9 cellular contexts compared by ENCODE assay signal in the genomic region with DNA sequence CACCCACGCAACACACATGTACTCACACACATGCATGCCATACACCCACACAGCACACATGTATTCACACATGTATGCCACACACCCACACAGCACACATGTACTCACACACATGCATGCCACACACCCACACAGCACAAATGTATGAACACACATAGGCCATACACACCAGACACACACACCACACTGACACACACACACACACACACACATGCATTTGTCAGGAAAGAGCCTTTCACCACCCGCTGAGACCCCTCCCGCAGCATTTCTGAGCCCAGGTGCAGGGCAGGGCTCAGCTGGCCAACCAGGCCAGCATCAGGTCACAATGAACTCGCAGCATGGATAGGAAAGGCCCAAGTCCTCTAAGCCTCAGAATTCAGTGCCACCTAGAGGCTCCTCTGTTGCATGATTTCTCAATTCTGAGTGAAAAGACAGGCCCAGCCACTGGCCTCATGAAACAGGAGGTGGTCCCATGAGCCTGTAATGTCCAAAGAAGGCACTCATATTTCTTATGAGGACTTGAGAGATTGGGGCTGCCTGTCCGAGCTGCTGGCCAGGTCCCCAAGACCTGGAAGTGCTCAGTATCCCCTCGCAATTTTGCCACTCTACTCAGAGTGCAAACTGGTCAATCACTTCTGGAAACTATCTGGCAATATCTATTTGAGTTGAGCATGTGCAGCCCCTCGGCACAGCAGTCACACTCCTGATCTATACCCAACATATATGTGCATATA. TPM values are rescaled to one million over a fixed set of nuclear protein-coding genes. Genes with fewer than 3 reads are reported as not detected.
DNase-seq lines count a peak whose midpoint lies in the region; ATAC-seq lines count a peak whose summit lies in the region.
"Had no signal": no experiment of that assay in that cellular context is flagged by ENCODE, and none has a peak within 500 bp of the region (broad histone marks: within the 10 kb centered on the region; RNA-seq: fewer than 3 reads in every experiment).

No MANE protein-coding gene starts in this region.

- no peaks in the 10 kb centered on the region for H3K4me1 Mint-ChIP-seq in activated CD4-positive, alpha-beta memory T cell treated with anti-CD3 and anti-CD28 coated beads for 36 hours (ENCODE audit: low read depth)
- H3K4me1 Mint-ChIP-seq in activated CD4-positive, alpha-beta memory T cell treated with anti-CD3 and anti-CD28 coated beads, Interleukin-2, amount 10 ng/mL, durations not matched to agents 7 days and 5 days, result peaks cover 7% of the 10 kb centered on the region
- no peaks in the 10 kb centered on the region for H3K4me1 Mint-ChIP-seq in activated naive CD8-positive, alpha-beta T cell treated with anti-CD3 and anti-CD28 coated beads for 36 hours

- H3K4me3 Mint-ChIP-seq in activated CD4-positive, alpha-beta memory T cell treated with anti-CD3 and anti-CD28 coated beads for 36 hours, result no peak overlapping the region
- no peak overlapping the region for H3K4me3 Mint-ChIP-seq in activated CD4-positive, alpha-beta memory T cell treated with anti-CD3 and anti-CD28 coated beads, Interleukin-2, amount 10 ng/mL, durations not matched to agents 7 days and 5 days
- no peak overlapping the region for H3K4me3 Mint-ChIP-seq in activated naive CD8-positive, alpha-beta T cell treated with anti-CD3 and anti-CD28 coated beads for 36 hours
- H3K4me3 Mint-ChIP-seq: CD4-positive, CD25-positive, alpha-beta regulatory T cell had no signal

- POLR2A ChIA-PET in activated CD4-positive, alpha-beta memory T cell treated with anti-CD3 and anti-CD28 coated beads for 36 hours (lab: Charles Lee), result no interaction called here
- POLR2A ChIA-PET in activated CD4-positive, alpha-beta memory T cell treated with anti-CD3 and anti-CD28 coated beads, Interleukin-2, amount 10 ng/mL, durations not matched to agents 7 days and 5 days (lab: Charles Lee), result no interaction called here

- H3K9me3 Mint-ChIP-seq in activated CD4-positive, alpha-beta memory T cell treated with anti-CD3 and anti-CD28 coated beads for 36 hours, result peaks cover 11% of the 10 kb centered on the region
- no peaks in the 10 kb centered on the region for H3K9me3 Mint-ChIP-seq in activated CD4-positive, alpha-beta memory T cell treated with anti-CD3 and anti-CD28 coated beads, Interleukin-2, amount 10 ng/mL, durations not matched to agents 7 days and 5 days
- H3K9me3 Mint-ChIP-seq in activated naive CD8-positive, alpha-beta T cell treated with anti-CD3 and anti-CD28 coated beads for 36 hours, result peaks cover 6% of the 10 kb centered on the region

- CTCF ChIA-PET in activated CD4-positive, alpha-beta memory T cell treated with anti-CD3 and anti-CD28 coated beads for 36 hours (lab: Charles Lee), result interaction anchor here (1.7 kb wide), 1 partner anchor 12 kb away, joined by 4 read pairs; no protein-coding TSS in a partner anchor
- CTCF ChIA-PET in activated CD4-positive, alpha-beta memory T cell treated with anti-CD3 and anti-CD28 coated beads, Interleukin-2, amount 10 ng/mL, durations not matched to agents 7 days and 5 days (lab: Charles Lee), result interaction anchor here (1.5 kb wide), 1 partner anchor 457 kb away, joined by 4 read pairs; no protein-coding TSS in a partner anchor

- H3K27ac Mint-ChIP-seq in activated CD4-positive, alpha-beta memory T cell treated with anti-CD3 and anti-CD28 coated beads for 36 hours, result no peak overlapping the region
- H3K27ac Mint-ChIP-seq in activated CD4-positive, alpha-beta memory T cell treated with anti-CD3 and anti-CD28 coated beads, Interleukin-2, amount 10 ng/mL, durations not matched to agents 7 days and 5 days, result no peak overlapping the region
- H3K27ac Mint-ChIP-seq in activated naive CD8-positive, alpha-beta T cell treated with anti-CD3 and anti-CD28 coated beads for 36 hours, result no peak overlapping the region
- H3K27ac Mint-ChIP-seq: CD4-positive, CD25-positive, alpha-beta regulatory T cell had no signal

- H3K36me3 Mint-ChIP-seq in activated CD4-positive, alpha-beta memory T cell treated with anti-CD3 and anti-CD28 coated beads for 36 hours, result no peaks in the 10 kb centered on the region
- no peaks in the 10 kb centered on the region for H3K36me3 Mint-ChIP-seq in activated CD4-positive, alpha-beta memory T cell treated with anti-CD3 and anti-CD28 coated beads, Interleukin-2, amount 10 ng/mL, durations not matched to agents 7 days and 5 days (ENCODE audit: low read depth)
- H3K36me3 Mint-ChIP-seq in activated naive CD8-positive, alpha-beta T cell treated with anti-CD3 and anti-CD28 coated beads for 36 hours, result peaks cover 4% of the 10 kb centered on the region
- H3K36me3 Mint-ChIP-seq: CD4-positive, CD25-positive, alpha-beta regulatory T cell had no signal

- intact Hi-C loops in activated CD4-positive, alpha-beta memory T cell treated with anti-CD3 and anti-CD28 coated beads for 36 hours (cut with micrococcal nuclease), result loop anchor here (1.0 kb wide), 1 partner anchor 392 kb away; no protein-coding TSS in a partner anchor

- peak; percentile 15 for DNase-seq in activated CD4-positive, alpha-beta memory T cell treated with anti-CD3 and anti-CD28 coated beads for 36 hours
- no peak for DNase-seq in activated CD4-positive, alpha-beta memory T cell treated with anti-CD3 and anti-CD28 coated beads, Interleukin-2, amount 10 ng/mL, durations not matched to agents 7 days and 5 days
- DNase-seq in NCI-H1105 (lab: John Stamatoyannopoulos, UW) (peak; percentile 38), SHP77 treated with DMSO at 0.1 percent for 48 hours (lab: John Stamatoyannopoulos, UW) (peak; percentile 76), myocyte (ENCODE audit: low read depth) (peak; percentile 77)
- DNase-seq in stimulated activated CD4-positive, alpha-beta T cell treated with anti-CD3 and anti-CD28 coated beads, Interleukin-12 subunit alpha, Interleukin-12 subunit beta, amount 100 ng/mL, for 4 hours, result no peak
- no peak for DNase-seq in activated naive CD8-positive, alpha-beta T cell treated with anti-CD3 and anti-CD28 coated beads for 36 hours

- ATAC-seq in esophagus mucosa, result peak; percentile 84

- H3K27me3 Mint-ChIP-seq in activated CD4-positive, alpha-beta memory T cell treated with anti-CD3 and anti-CD28 coated beads for 36 hours, result peaks cover 6% of the 10 kb centered on the region
- peaks cover 13% of the 10 kb centered on the region for H3K27me3 Mint-ChIP-seq in activated CD4-positive, alpha-beta memory T cell treated with anti-CD3 and anti-CD28 coated beads, Interleukin-2, amount 10 ng/mL, durations not matched to agents 7 days and 5 days
- H3K27me3 Mint-ChIP-seq in activated naive CD8-positive, alpha-beta T cell treated with anti-CD3 and anti-CD28 coated beads for 36 hours, result no peaks in the 10 kb centered on the region

RNA-seq across cellular contexts. Expression of a gene that starts 57.3 kb away (rescaled TPM):
- total RNA-seq in activated CD4-positive, alpha-beta memory T cell treated with anti-CD3 and anti-CD28 coated beads for 36 hours, result 10 to 100 TPM; 82.3 to 85.9 TPM
- 10 to 100 TPM; 59.6 to 66.2 TPM for total RNA-seq in activated CD4-positive, alpha-beta memory T cell treated with anti-CD3 and anti-CD28 coated beads, Interleukin-2, amount 10 ng/mL, durations not matched to agents 7 days and 5 days
- total RNA-seq in esophagus mucosa (55.9 TPM), myocyte (30.2 and 33.7 TPM in 2 replicates)
- 33.0 TPM for polyA plus RNA-seq in myocyte (2012)
- total RNA-seq in activated naive CD8-positive, alpha-beta T cell treated with anti-CD3 and anti-CD28 coated beads for 36 hours, result 100 to 1,000 TPM; 135 to 143 TPM

Comparison
In these comparisons a context has a peak if more than half of its experiments do, and no peak if none do; other contexts are left out.
1. DNase-seq: peak in activated CD4-positive, alpha-beta memory T cell treated with anti-CD3 and anti-CD28 coated beads for 36 hours (single experiment), NCI-H1105 (single experiment), SHP77 treated with DMSO at 0.1 percent for 48 hours (single experiment) and myocyte (single experiment); none in activated CD4-positive, alpha-beta memory T cell treated with anti-CD3 and anti-CD28 coated beads, Interleukin-2, amount 10 ng/mL, durations not matched to agents 7 days and 5 days (single experiment), stimulated activated CD4-positive, alpha-beta T cell treated with anti-CD3 and anti-CD28 coated beads, Interleukin-12 subunit alpha, Interleukin-12 subunit beta, amount 100 ng/mL, for 4 hours (single experiment) and activated naive CD8-positive, alpha-beta T cell treated with anti-CD3 and anti-CD28 coated beads for 36 hours (single experiment).